Comparison of ENCODE assay signal across 19 cellular contexts in genomic region chr6:50143011-50143719, GRCh38.
DNase-seq lines count a peak whose midpoint lies in the region; ATAC-seq, FAIRE-seq and TF ChIP-seq lines count a peak whose summit lies in the region.
"Had no signal": no experiment of that assay in that cellular context is flagged by ENCODE, and none has a peak within 500 bp of the region (broad histone marks: within the 10 kb centered on the region; RNA-seq: fewer than 3 reads in every experiment).

No MANE protein-coding gene starts in this region.

- no peaks in the 10 kb centered on the region for H3K4me1 ChIP-seq in K562 (replicated peaks in 1 of 2; ENCODE audit: control insufficient read depth in 2 of 2, insufficient read depth in 2 of 2, low read length in 2 of 2)
- H3K4me1 ChIP-seq: BLaER1 treated with 17β-estradiol and CSF1 and Interleukin-3, amounts not matched to agents 10 nM and 100 nM; SJSA1 had no signal

- peak overlapping the region; percentile 46 for H3K27ac Mint-ChIP-seq in activated naive CD4-positive, alpha-beta T cell treated with anti-CD3 and anti-CD28 coated beads, Interleukin-2, amount 50 U/mL, for 24 hours
- no peak overlapping the region for H3K27ac Mint-ChIP-seq in activated naive CD4-positive, alpha-beta T cell treated with anti-CD3 and anti-CD28 coated beads for 36 hours
- H3K27ac Mint-ChIP-seq: CD8-positive, alpha-beta memory T cell had no signal

- no peaks in the 10 kb centered on the region for H3K27me3 Mint-ChIP-seq in activated naive CD4-positive, alpha-beta T cell treated with anti-CD3 and anti-CD28 coated beads, Interleukin-2, amount 50 U/mL, for 24 hours
- H3K27me3 Mint-ChIP-seq in activated naive CD4-positive, alpha-beta T cell treated with anti-CD3 and anti-CD28 coated beads for 36 hours (ENCODE audit: low read depth), result no peaks in the 10 kb centered on the region
- H3K27me3 Mint-ChIP-seq: CD8-positive, alpha-beta memory T cell had no signal

- CTCF ChIA-PET in activated naive CD4-positive, alpha-beta T cell treated with anti-CD3 and anti-CD28 coated beads for 36 hours (lab: Charles Lee), result interaction anchor here (0.6 kb wide), 1 partner anchor 458 kb away, joined by 4 read pairs; no protein-coding TSS in a partner anchor
- CTCF ChIA-PET in K562 (lab: Yijun Ruan, JAX; ENCODE audit: low intra/inter-chr PET ratio), result no interaction called here

- TF ChIP-seq CTCF in K562 (IDR thresholded peaks at IDR 0.05 in 2 of 3, conservative IDR thresholded peaks at IDR 0.05 in 1 of 3; ENCODE audit: insufficient read depth in 2 of 3, low read depth in 1 of 3, low read length in 3 of 3), result no peak

- no peak overlapping the region for H3K27ac ChIP-seq in K562 (ENCODE audit: extremely low read depth, low read depth, low read length)
- H3K27ac ChIP-seq: 22Rv1; BLaER1 treated with 17β-estradiol and CSF1 and Interleukin-3, amounts not matched to agents 10 nM and 100 nM; PC-9; SJSA1 had no signal

- no peak overlapping the region for H3K4me3 Mint-ChIP-seq in activated naive CD4-positive, alpha-beta T cell treated with anti-CD3 and anti-CD28 coated beads, Interleukin-2, amount 50 U/mL, for 24 hours
- H3K4me3 Mint-ChIP-seq in activated naive CD4-positive, alpha-beta T cell treated with anti-CD3 and anti-CD28 coated beads for 36 hours, result no peak overlapping the region
- H3K4me3 Mint-ChIP-seq: CD8-positive, alpha-beta memory T cell had no signal

- no peak for FAIRE-seq in K562 (lab: Jason Lieb, UNC)
- FAIRE-seq in urothelium cell line (lab: Jason Lieb, UNC), result no peak
- FAIRE-seq: H1 had no signal

- no peak for TF ChIP-seq EP300 in K562 (IDR thresholded peaks at IDR 0.05; ENCODE audit: low read length)

- no peak for TF ChIP-seq POLR2A in K562 (conservative IDR thresholded peaks at IDR 0.05)

- intact Hi-C loops in activated naive CD4-positive, alpha-beta T cell treated with anti-CD3 and anti-CD28 coated beads for 36 hours (cut with micrococcal nuclease), result no loop called here
- intact Hi-C loops in K562 (cut with micrococcal nuclease), result no loop called here

- no peak for TF ChIP-seq RAD21 in K562 (CRISPR knock-in tag; conservative IDR thresholded peaks at IDR 0.05 in 1 of 2, IDR thresholded peaks at IDR 0.05 in 1 of 2)

- no peaks in the 10 kb centered on the region for H3K79me2 ChIP-seq in K562 (ENCODE audit: control insufficient read depth, insufficient read depth, low read length)

- H4K20me1 ChIP-seq in K562 (replicated peaks; ENCODE audit: control insufficient read depth, insufficient read depth, low read length), result no peaks in the 10 kb centered on the region
- H4K20me1 ChIP-seq: BLaER1 treated with 17β-estradiol and CSF1 and Interleukin-3, amounts not matched to agents 10 nM and 100 nM had no signal

- no peaks in the 10 kb centered on the region for H3K27me3 ChIP-seq in K562 (ENCODE audit: control insufficient read depth in 2 of 2, insufficient read depth in 2 of 2, low read length in 2 of 2)
- H3K27me3 ChIP-seq: BLaER1 treated with 17β-estradiol and CSF1 and Interleukin-3, amounts not matched to agents 10 nM and 100 nM; SJSA1 had no signal

- POLR2A ChIA-PET in K562 (lab: Yijun Ruan, JAX), result no interaction called here

- no peaks in the 10 kb centered on the region for H3K36me3 ChIP-seq in K562 (ENCODE audit: control insufficient read depth, insufficient read depth, low read length)
- H3K36me3 ChIP-seq: BLaER1 treated with 17β-estradiol and CSF1 and Interleukin-3, amounts not matched to agents 10 nM and 100 nM; SJSA1 had no signal

- H3K4me3 ChIP-seq in K562, result no peak overlapping the region
- H3K4me3 ChIP-seq: BLaER1 treated with 17β-estradiol and CSF1 and Interleukin-3, amounts not matched to agents 10 nM and 100 nM; PC-9; SJSA1 had no signal

- DNase-seq in activated naive CD4-positive, alpha-beta T cell treated with anti-CD3 and anti-CD28 coated beads for 36 hours, result no peak
- DNase-seq in LHCN-M2 (ENCODE audit: low read depth) (peak; percentile 40), K562 (ENCODE audit: extremely low read depth in 1 of 4, low spot score in 3 of 4) (no peak), urothelium cell line (ENCODE audit: low spot score) (peak; percentile 23), NCI-H187 (lab: John Stamatoyannopoulos, UW) (no peak)
- DNase-seq in stimulated activated CD4-positive, alpha-beta T cell treated with anti-CD3 and anti-CD28 coated beads, Interleukin-1b, Interleukin-23, amount 100 ng/mL, for 48 hours, result no peak
- DNase-seq: CD8-positive, alpha-beta memory T cell; DND-41; NCI-H1048; NCI-H1436 treated with DMSO at 0.1 percent for 48 hours; NCI-H2081; NCI-H774; PC-9 had no signal

- in situ Hi-C loops in K562 (cut with MboI), result loop anchor here (25.0 kb wide), 1 partner anchor 1869 kb away; no protein-coding TSS in a partner anchor

- no TSS peak for BruUV-seq in K562 (replicated peaks; lab: Mats Ljungman, UMichigan)

- no peak overlapping the region for H2AFZ ChIP-seq in K562 (ENCODE audit: low read depth, low read length)
- H2AFZ ChIP-seq: PC-9 had no signal

- H3K9ac ChIP-seq in K562 (ENCODE audit: insufficient read depth in 1 of 2, low read depth in 2 of 2, low read length in 2 of 2), result no peak overlapping the region
- H3K9ac ChIP-seq: BLaER1 treated with 17β-estradiol and CSF1 and Interleukin-3, amounts not matched to agents 10 nM and 100 nM had no signal

- no peaks in the 10 kb centered on the region for H3K9me3 Mint-ChIP-seq in activated naive CD4-positive, alpha-beta T cell treated with anti-CD3 and anti-CD28 coated beads, Interleukin-2, amount 50 U/mL, for 24 hours
- peaks cover 4% of the 10 kb centered on the region for H3K9me3 Mint-ChIP-seq in activated naive CD4-positive, alpha-beta T cell treated with anti-CD3 and anti-CD28 coated beads for 36 hours

- ATAC-seq in K562 (no peak), HG03342 (IDR thresholded peaks at IDR 0.05; ENCODE audit: unreplicated experiment) (no peak)

- H3K9me3 ChIP-seq in K562 (replicated peaks; ENCODE audit: control insufficient read depth, insufficient read depth, low read depth, low read length), result no peaks in the 10 kb centered on the region
- H3K9me3 ChIP-seq: BLaER1 treated with 17β-estradiol and CSF1 and Interleukin-3, amounts not matched to agents 10 nM and 100 nM; SJSA1 had no signal

- no peaks in the 10 kb centered on the region for H3K36me3 Mint-ChIP-seq in activated naive CD4-positive, alpha-beta T cell treated with anti-CD3 and anti-CD28 coated beads, Interleukin-2, amount 50 U/mL, for 24 hours
- H3K36me3 Mint-ChIP-seq in activated naive CD4-positive, alpha-beta T cell treated with anti-CD3 and anti-CD28 coated beads for 36 hours (ENCODE audit: low read depth), result no peaks in the 10 kb centered on the region
- H3K36me3 Mint-ChIP-seq: CD8-positive, alpha-beta memory T cell had no signal

- no peaks in the 10 kb centered on the region for H3K9me1 ChIP-seq in K562 (ENCODE audit: control insufficient read depth, insufficient read depth, low read length)

- 0% methylated on average over 2 of the region's 2 CpGs for WGBS in K562 (ENCODE audit: insufficient coverage, low coverage, missing lambda C conversion rate)

- H3K4me1 Mint-ChIP-seq in activated naive CD4-positive, alpha-beta T cell treated with anti-CD3 and anti-CD28 coated beads, Interleukin-2, amount 50 U/mL, for 24 hours, result no peaks in the 10 kb centered on the region
- no peaks in the 10 kb centered on the region for H3K4me1 Mint-ChIP-seq in activated naive CD4-positive, alpha-beta T cell treated with anti-CD3 and anti-CD28 coated beads for 36 hours (ENCODE audit: low read depth)
- H3K4me1 Mint-ChIP-seq: CD8-positive, alpha-beta memory T cell had no signal

- no peak overlapping the region for H3K4me2 ChIP-seq in K562 (ENCODE audit: insufficient read depth, low read length)
- H3K4me2 ChIP-seq: BLaER1 treated with 17β-estradiol and CSF1 and Interleukin-3, amounts not matched to agents 10 nM and 100 nM; PC-9 had no signal

TF ChIP-seq in K562, 482 proteins besides CTCF, POLR2A, EP300 and RAD21:
- TF ChIP-seq RBM14 (IDR thresholded peaks at IDR 0.05; ENCODE audit: borderline replicate concordance, insufficient read depth, low read depth, low read length) (no peak), XRCC5 (IDR thresholded peaks at IDR 0.05; ENCODE audit: low read depth, low read length) (no peak), ZKSCAN1 (IDR thresholded peaks at IDR 0.05; ENCODE audit: low read depth, low read length) (no peak), ZNF316 (IDR thresholded peaks at IDR 0.05) (peak; percentile 32; the same call in 1 of the 2 replicates)

Comparison
In these comparisons a context has a peak if more than half of its experiments do, and no peak if none do; other contexts are left out.
1. DNase-seq: peak in LHCN-M2 (single experiment) and urothelium cell line (single experiment); none in activated naive CD4-positive, alpha-beta T cell treated with anti-CD3 and anti-CD28 coated beads for 36 hours (single experiment), K562 (0 of 4), stimulated activated CD4-positive, alpha-beta T cell treated with anti-CD3 and anti-CD28 coated beads, Interleukin-1b, Interleukin-23, amount 100 ng/mL, for 48 hours (single experiment) and NCI-H187 (0 of 2).